ENCODE assay signal across 2 cellular contexts in the genomic region with DNA sequence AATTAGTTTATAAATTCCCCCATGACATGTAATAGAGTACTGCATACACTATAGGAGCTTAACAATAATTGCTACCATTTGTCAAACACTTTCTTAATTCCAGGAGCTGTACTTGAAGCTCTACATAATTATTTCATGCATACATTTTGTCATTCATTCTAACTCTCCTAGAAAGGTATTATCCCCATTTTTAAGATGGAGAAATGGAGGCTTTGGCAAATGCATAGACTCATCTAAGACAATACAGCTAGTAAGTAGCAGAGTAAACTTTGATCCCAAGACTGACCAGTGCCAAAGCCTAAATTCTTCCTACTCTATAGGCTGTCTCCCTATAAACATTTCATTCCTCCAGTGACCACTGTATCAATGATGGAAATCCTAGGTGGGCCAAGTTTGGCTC.
TF ChIP-seq lines count a peak whose summit lies in the region.

No MANE protein-coding gene starts in this region.

TF ChIP-seq in IMR-90, 13 proteins besides CTCF, POLR2A, EP300 and RAD21:
- TF ChIP-seq MAFK (IDR thresholded peaks at IDR 0.05; ENCODE audit: low read depth, low read length) (no peak), FOS (IDR thresholded peaks at IDR 0.05; ENCODE audit: low read depth, low read length) (no peak), CEBPB (IDR thresholded peaks at IDR 0.05; ENCODE audit: low read depth, low read length) (no peak)

TF ChIP-seq in K562, 482 proteins besides CTCF, POLR2A, EP300 and RAD21:
- no peak for TF ChIP-seq FOXM1 (IDR thresholded peaks at IDR 0.05; ENCODE audit: low read depth)
- TF ChIP-seq FOXM1 (CRISPR knock-in tag; IDR thresholded peaks at IDR 0.05; ENCODE audit: low read depth) = no peak
- peak; percentile 51 for TF ChIP-seq RBM25 (IDR thresholded peaks at IDR 0.05; ENCODE audit: low read depth, low read length, severe bottlenecking)
- TF ChIP-seq, protein P1, sequence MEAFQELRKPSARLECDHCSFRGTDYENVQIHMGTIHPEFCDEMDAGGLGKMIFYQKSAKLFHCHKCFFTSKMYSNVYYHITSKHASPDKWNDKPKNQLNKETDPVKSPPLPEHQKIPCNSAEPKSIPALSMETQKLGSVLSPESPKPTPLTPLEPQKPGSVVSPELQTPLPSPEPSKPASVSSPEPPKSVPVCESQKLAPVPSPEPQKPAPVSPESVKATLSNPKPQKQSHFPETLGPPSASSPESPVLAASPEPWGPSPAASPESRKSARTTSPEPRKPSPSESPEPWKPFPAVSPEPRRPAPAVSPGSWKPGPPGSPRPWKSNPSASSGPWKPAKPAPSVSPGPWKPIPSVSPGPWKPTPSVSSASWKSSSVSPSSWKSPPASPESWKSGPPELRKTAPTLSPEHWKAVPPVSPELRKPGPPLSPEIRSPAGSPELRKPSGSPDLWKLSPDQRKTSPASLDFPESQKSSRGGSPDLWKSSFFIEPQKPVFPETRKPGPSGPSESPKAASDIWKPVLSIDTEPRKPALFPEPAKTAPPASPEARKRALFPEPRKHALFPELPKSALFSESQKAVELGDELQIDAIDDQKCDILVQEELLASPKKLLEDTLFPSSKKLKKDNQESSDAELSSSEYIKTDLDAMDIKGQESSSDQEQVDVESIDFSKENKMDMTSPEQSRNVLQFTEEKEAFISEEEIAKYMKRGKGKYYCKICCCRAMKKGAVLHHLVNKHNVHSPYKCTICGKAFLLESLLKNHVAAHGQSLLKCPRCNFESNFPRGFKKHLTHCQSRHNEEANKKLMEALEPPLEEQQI (IDR thresholded peaks at IDR 0.05) = no peak
- TF ChIP-seq POLR2AphosphoS5 (IDR thresholded peaks at IDR 0.05; ENCODE audit: control insufficient read depth, insufficient read depth, low read depth, low read length) = no peak
- TF ChIP-seq, protein P2, sequence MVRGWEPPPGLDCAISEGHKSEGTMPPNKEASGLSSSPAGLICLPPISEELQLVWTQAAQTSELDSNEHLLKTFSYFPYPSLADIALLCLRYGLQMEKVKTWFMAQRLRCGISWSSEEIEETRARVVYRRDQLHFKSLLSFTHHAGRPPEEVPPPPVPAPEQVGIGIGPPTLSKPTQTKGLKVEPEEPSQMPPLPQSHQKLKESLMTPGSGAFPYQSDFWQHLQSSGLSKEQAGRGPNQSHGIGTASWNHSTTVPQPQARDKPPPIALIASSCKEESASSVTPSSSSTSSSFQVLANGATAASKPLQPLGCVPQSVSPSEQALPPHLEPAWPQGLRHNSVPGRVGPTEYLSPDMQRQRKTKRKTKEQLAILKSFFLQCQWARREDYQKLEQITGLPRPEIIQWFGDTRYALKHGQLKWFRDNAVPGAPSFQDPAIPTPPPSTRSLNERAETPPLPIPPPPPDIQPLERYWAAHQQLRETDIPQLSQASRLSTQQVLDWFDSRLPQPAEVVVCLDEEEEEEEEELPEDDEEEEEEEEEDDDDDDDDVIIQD (CRISPR knock-in tag; IDR thresholded peaks at IDR 0.05) = no peak
TF ChIP-seq in K562: peak in this region for 1.
